Comparison of ENCODE assay signal across 1 cellular context in the genomic region with DNA sequence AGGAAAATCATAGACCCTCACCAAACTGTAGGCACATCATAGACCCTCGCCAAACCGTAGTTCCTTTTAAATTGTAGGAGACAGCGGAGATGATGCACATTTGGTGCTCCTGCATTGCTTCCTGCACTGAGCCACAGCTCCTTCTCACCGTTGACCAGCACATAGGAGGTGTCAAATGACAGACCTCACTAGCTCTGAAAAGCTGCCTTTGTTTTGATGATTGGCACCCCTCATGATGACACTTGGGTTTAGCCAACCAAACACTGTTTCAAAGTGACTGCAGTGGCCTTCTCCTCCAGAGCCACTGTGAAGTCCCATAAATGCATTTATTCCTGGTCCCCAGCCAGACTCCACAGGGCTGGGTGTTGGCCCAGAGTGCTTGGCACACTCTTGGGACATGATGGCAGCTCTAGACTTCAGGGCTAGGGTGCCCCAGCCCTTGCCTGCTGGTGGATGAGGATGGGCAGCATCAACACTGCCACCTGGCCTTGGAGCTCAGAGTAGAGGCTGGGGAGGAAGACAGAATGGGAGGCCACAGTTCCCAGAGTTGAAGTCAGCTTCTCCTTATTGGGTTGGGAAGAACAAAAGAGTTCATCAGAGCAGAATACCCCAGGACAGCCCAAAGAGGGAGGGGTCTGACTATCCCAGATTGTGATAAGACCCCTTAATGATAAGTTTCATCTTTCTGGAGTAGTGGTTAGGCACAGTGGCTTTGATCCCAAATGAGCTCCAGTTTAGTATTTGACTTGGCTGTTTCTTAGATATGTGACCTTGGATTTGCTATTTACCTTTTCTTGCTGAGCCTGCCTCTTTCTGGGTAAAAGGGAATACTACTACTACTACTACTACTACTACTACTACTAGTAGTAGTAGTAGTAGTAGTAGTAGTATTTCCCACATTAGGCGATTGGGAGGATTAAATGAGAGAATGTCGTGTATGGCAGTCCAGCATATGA.
TF ChIP-seq lines count a peak whose summit lies in the region.

No MANE protein-coding gene starts in this region.

TF ChIP-seq in WTC11, 78 proteins besides CTCF, POLR2A, EP300 and RAD21 (continued from another document):
- TF ChIP-seq ZNF263 (CRISPR knock-in tag; IDR thresholded peaks at IDR 0.05; ENCODE audit: low read depth) = no peak
- no peak for TF ChIP-seq E2F5 (CRISPR knock-in tag; IDR thresholded peaks at IDR 0.05)
- TF ChIP-seq GABPB1 (CRISPR knock-in tag; IDR thresholded peaks at IDR 0.05) = no peak
- TF ChIP-seq, protein P1, sequence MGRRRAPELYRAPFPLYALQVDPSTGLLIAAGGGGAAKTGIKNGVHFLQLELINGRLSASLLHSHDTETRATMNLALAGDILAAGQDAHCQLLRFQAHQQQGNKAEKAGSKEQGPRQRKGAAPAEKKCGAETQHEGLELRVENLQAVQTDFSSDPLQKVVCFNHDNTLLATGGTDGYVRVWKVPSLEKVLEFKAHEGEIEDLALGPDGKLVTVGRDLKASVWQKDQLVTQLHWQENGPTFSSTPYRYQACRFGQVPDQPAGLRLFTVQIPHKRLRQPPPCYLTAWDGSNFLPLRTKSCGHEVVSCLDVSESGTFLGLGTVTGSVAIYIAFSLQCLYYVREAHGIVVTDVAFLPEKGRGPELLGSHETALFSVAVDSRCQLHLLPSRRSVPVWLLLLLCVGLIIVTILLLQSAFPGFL (CRISPR knock-in tag; IDR thresholded peaks at IDR 0.05; ENCODE audit: borderline replicate concordance) = no peak
- no peak for TF ChIP-seq NR2C2 (CRISPR knock-in tag; IDR thresholded peaks at IDR 0.05)
- no peak for TF ChIP-seq JAZF1 (CRISPR knock-in tag; IDR thresholded peaks at IDR 0.05)
- no peak for TF ChIP-seq ZNF121 (CRISPR knock-in tag; IDR thresholded peaks at IDR 0.05)
- TF ChIP-seq SP1 (CRISPR knock-in tag; conservative IDR thresholded peaks at IDR 0.05) = no peak
- no peak for TF ChIP-seq ZNF671 (CRISPR knock-in tag; IDR thresholded peaks at IDR 0.05)
